Comparison of ENCODE assay signal across 10 cellular contexts in the genomic region with DNA sequence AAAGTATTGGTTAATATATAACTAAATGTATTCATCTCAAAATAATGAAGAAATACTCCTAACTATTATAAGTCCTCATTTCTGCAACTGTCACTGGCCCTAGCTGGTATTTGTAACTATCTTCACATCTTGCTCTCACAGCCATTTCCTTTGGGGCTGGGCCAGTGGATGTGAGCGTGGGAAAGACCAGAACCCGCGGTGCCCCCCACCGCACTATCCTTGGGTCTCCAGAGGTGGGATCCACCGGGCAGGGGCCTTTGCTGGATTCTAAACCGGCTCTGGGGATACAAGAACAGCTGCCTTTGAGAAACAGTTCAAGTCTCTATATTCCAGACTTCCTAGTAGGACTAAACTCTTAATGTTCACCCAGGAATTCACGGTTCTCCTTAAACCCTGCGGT. TPM values are rescaled to one million over a fixed set of nuclear protein-coding genes. Genes with fewer than 3 reads are reported as not detected.
DNase-seq lines count a peak whose midpoint lies in the region; ATAC-seq and TF ChIP-seq lines count a peak whose summit lies in the region.
"Not testable (repeated sequence)": the region's sequence is repeated elsewhere in the genome, so short reads cannot be mapped to it uniquely, and the experiment has no call there.
"Had no signal": no experiment of that assay in that cellular context is flagged by ENCODE, and none has a peak within 500 bp of the region (broad histone marks: within the 10 kb centered on the region; RNA-seq: fewer than 3 reads in every experiment).

No MANE protein-coding gene starts in this region.

- CTCF ChIA-PET in CD4-positive, alpha-beta T cell (lab: Charles Lee); activated CD4-positive, alpha-beta T cell treated with anti-CD3 and anti-CD28 coated beads for 36 hours (lab: Charles Lee); naive thymus-derived CD4-positive, alpha-beta T cell (lab: Charles Lee): not testable (repeated sequence)

- not testable (repeated sequence) for H3K36me3 ChIP-seq in naive thymus-derived CD4-positive, alpha-beta T cell (ENCODE audit: control insufficient read depth in 2 of 3, insufficient read depth in 3 of 3, low read length in 3 of 3)

- H3K4me3 Mint-ChIP-seq in CD4-positive, alpha-beta T cell: peak overlapping the region; percentile 62
- not testable (repeated sequence) for H3K4me3 Mint-ChIP-seq in activated CD4-positive, alpha-beta T cell treated with anti-CD3 and anti-CD28 coated beads for 36 hours; activated naive CD8-positive, alpha-beta T cell treated with anti-CD3 and anti-CD28 coated beads for 36 hours; stimulated activated effector memory CD8-positive, alpha-beta T cell treated with anti-CD3 and anti-CD28 coated beads, Interleukin-12 subunit alpha, Interleukin-12 subunit beta, amount 100 ng/mL, for 72 hours
- H3K4me3 Mint-ChIP-seq in naive thymus-derived CD4-positive, alpha-beta T cell: peak overlapping the region in 6 of 10 donors; percentile 18 to 87 (median 44)

- not testable (repeated sequence) for H3K9me3 ChIP-seq in CD4-positive, alpha-beta T cell (ENCODE audit: control insufficient read depth, low read length); naive thymus-derived CD4-positive, alpha-beta T cell (ENCODE audit: control insufficient read depth in 2 of 3, low read length in 3 of 3)

- H3K4me1 ChIP-seq in naive thymus-derived CD4-positive, alpha-beta T cell (ENCODE audit: control insufficient read depth in 2 of 2, insufficient read depth in 2 of 2, low read length in 2 of 2): not testable (repeated sequence)

- not testable (repeated sequence) for H3K4me3 ChIP-seq in naive thymus-derived CD4-positive, alpha-beta T cell (ENCODE audit: low read length)

- not testable (repeated sequence) for H3K9me3 Mint-ChIP-seq in CD4-positive, alpha-beta T cell; activated CD4-positive, alpha-beta T cell treated with anti-CD3 and anti-CD28 coated beads for 36 hours (ENCODE audit: low read depth); activated naive CD8-positive, alpha-beta T cell treated with anti-CD3 and anti-CD28 coated beads for 36 hours; naive thymus-derived CD4-positive, alpha-beta T cell; stimulated activated effector memory CD8-positive, alpha-beta T cell treated with anti-CD3 and anti-CD28 coated beads, Interleukin-12 subunit alpha, Interleukin-12 subunit beta, amount 100 ng/mL, for 72 hours

- not testable (repeated sequence) for H3K27ac ChIP-seq in CD4-positive, alpha-beta T cell (ENCODE audit: low read depth, low read length); naive thymus-derived CD4-positive, alpha-beta T cell (ENCODE audit: low read depth, low read length)

- ATAC-seq in CD4-positive, alpha-beta T cell (ENCODE audit: poor library complexity); activated CD4-positive, alpha-beta T cell treated with anti-CD3 and anti-CD28 coated beads for 36 hours; naive thymus-derived CD4-positive, alpha-beta T cell; stimulated activated effector memory CD8-positive, alpha-beta T cell treated with anti-CD3 and anti-CD28 coated beads, Interleukin-12 subunit alpha, Interleukin-12 subunit beta, amount 100 ng/mL, for 72 hours: not testable (repeated sequence)

- not testable (repeated sequence) for TF ChIP-seq CTCF in CD4-positive, alpha-beta T cell (IDR thresholded peaks at IDR 0.05); GM10266 (IDR thresholded peaks at IDR 0.05; ENCODE audit: control insufficient read depth, insufficient read depth, low read depth, missing control alignments)

- peaks cover 48% of the 10 kb centered on the region for H3K4me1 Mint-ChIP-seq in CD4-positive, alpha-beta T cell (ENCODE audit: low read depth)
- peaks cover 24% of the 10 kb centered on the region for H3K4me1 Mint-ChIP-seq in activated CD4-positive, alpha-beta T cell treated with anti-CD3 and anti-CD28 coated beads for 36 hours
- peaks cover 18% of the 10 kb centered on the region for H3K4me1 Mint-ChIP-seq in activated naive CD8-positive, alpha-beta T cell treated with anti-CD3 and anti-CD28 coated beads for 36 hours
- peaks cover 12 to 54% (median 48%) of the 10 kb centered on the region in 7 donors for H3K4me1 Mint-ChIP-seq in naive thymus-derived CD4-positive, alpha-beta T cell
- peaks cover 38% of the 10 kb centered on the region for H3K4me1 Mint-ChIP-seq in stimulated activated effector memory CD8-positive, alpha-beta T cell treated with anti-CD3 and anti-CD28 coated beads, Interleukin-12 subunit alpha, Interleukin-12 subunit beta, amount 100 ng/mL, for 72 hours

- not testable (repeated sequence) for H3K27me3 Mint-ChIP-seq in CD4-positive, alpha-beta T cell; activated CD4-positive, alpha-beta T cell treated with anti-CD3 and anti-CD28 coated beads for 36 hours; activated naive CD8-positive, alpha-beta T cell treated with anti-CD3 and anti-CD28 coated beads for 36 hours; naive thymus-derived CD4-positive, alpha-beta T cell

- H3K27me3 ChIP-seq in CD4-positive, alpha-beta T cell (ENCODE audit: control insufficient read depth, insufficient read depth, low read length); naive thymus-derived CD4-positive, alpha-beta T cell (ENCODE audit: control insufficient read depth in 2 of 2, insufficient read depth in 2 of 2, low read length in 2 of 2): not testable (repeated sequence)

- peak overlapping the region; percentile 74 for H3K27ac Mint-ChIP-seq in CD4-positive, alpha-beta T cell
- peak overlapping the region; percentile 31 for H3K27ac Mint-ChIP-seq in activated CD4-positive, alpha-beta T cell treated with anti-CD3 and anti-CD28 coated beads for 36 hours
- H3K27ac Mint-ChIP-seq in activated naive CD8-positive, alpha-beta T cell treated with anti-CD3 and anti-CD28 coated beads for 36 hours: peak overlapping the region; percentile 29
- peak overlapping the region; percentile 5 to 98 (median 75) for H3K27ac Mint-ChIP-seq in naive thymus-derived CD4-positive, alpha-beta T cell
- peak overlapping the region; percentile 23 for H3K27ac Mint-ChIP-seq in stimulated activated effector memory CD8-positive, alpha-beta T cell treated with anti-CD3 and anti-CD28 coated beads, Interleukin-12 subunit alpha, Interleukin-12 subunit beta, amount 100 ng/mL, for 72 hours

- not testable (repeated sequence) for DNase-seq in CD4-positive, alpha-beta T cell; activated CD4-positive, alpha-beta T cell treated with anti-CD3 and anti-CD28 coated beads for 36 hours; activated naive CD8-positive, alpha-beta T cell treated with anti-CD3 and anti-CD28 coated beads for 36 hours; naive thymus-derived CD4-positive, alpha-beta T cell; stimulated activated effector memory CD8-positive, alpha-beta T cell treated with anti-CD3 and anti-CD28 coated beads, Interleukin-12 subunit alpha, Interleukin-12 subunit beta, amount 100 ng/mL, for 72 hours (ENCODE audit: low spot score in 2 of 2)
- DNase-seq in GM10266 (ENCODE audit: extremely low spot score) (peak; percentile 0), iPS-NIHi11 (ENCODE audit: low spot score) (peak; percentile 0)

- intact Hi-C loops in CD4-positive, alpha-beta T cell (cut with DNase I, micrococcal nuclease); activated CD4-positive, alpha-beta T cell treated with anti-CD3 and anti-CD28 coated beads for 36 hours (cut with DNase I, micrococcal nuclease); naive thymus-derived CD4-positive, alpha-beta T cell (cut with micrococcal nuclease): not testable (repeated sequence)

- peaks cover 18% of the 10 kb centered on the region for H3K36me3 Mint-ChIP-seq in CD4-positive, alpha-beta T cell (ENCODE audit: low read depth)
- not testable (repeated sequence) for H3K36me3 Mint-ChIP-seq in activated CD4-positive, alpha-beta T cell treated with anti-CD3 and anti-CD28 coated beads for 36 hours (ENCODE audit: low read depth); activated naive CD8-positive, alpha-beta T cell treated with anti-CD3 and anti-CD28 coated beads for 36 hours
- peaks cover 0 to 19% (median 5%) of the 10 kb centered on the region in 5 donors for H3K36me3 Mint-ChIP-seq in naive thymus-derived CD4-positive, alpha-beta T cell
- H3K36me3 Mint-ChIP-seq in stimulated activated effector memory CD8-positive, alpha-beta T cell treated with anti-CD3 and anti-CD28 coated beads, Interleukin-12 subunit alpha, Interleukin-12 subunit beta, amount 100 ng/mL, for 72 hours: peaks cover 13% of the 10 kb centered on the region

- POLR2A ChIA-PET in CD4-positive, alpha-beta T cell (lab: Charles Lee); activated CD4-positive, alpha-beta T cell treated with anti-CD3 and anti-CD28 coated beads for 36 hours (lab: Charles Lee); naive thymus-derived CD4-positive, alpha-beta T cell (lab: Charles Lee): not testable (repeated sequence)

RNA-seq across cellular contexts. Expression of a gene that starts 54.8 kb away (rescaled TPM):
- total RNA-seq in CD4-positive, alpha-beta T cell: not detected
- total RNA-seq in activated CD4-positive, alpha-beta T cell treated with anti-CD3 and anti-CD28 coated beads for 36 hours: not detected
- not detected for total RNA-seq in activated naive CD8-positive, alpha-beta T cell treated with anti-CD3 and anti-CD28 coated beads for 36 hours
- 1 to 10 TPM in 2 of 5 experiments, not detected in 3; 2.0 to 2.4 TPM for total RNA-seq in naive thymus-derived CD4-positive, alpha-beta T cell
- not detected for polyA plus RNA-seq in naive thymus-derived CD4-positive, alpha-beta T cell
- total RNA-seq: GM23248, H9, MCF 10A had no signal
- polyA plus RNA-seq: GM23248 had no signal

Comparison
In these comparisons a context has a peak if more than half of its experiments do, and no peak if none do; other contexts are left out.
1. H3K27ac Mint-ChIP-seq: peak in every context shown above with its lines; median percentile 75 in naive thymus-derived CD4-positive, alpha-beta T cell; 74 in CD4-positive, alpha-beta T cell; 31 in activated CD4-positive, alpha-beta T cell treated with anti-CD3 and anti-CD28 coated beads for 36 hours; 29 in activated naive CD8-positive, alpha-beta T cell treated with anti-CD3 and anti-CD28 coated beads for 36 hours; 23 in stimulated activated effector memory CD8-positive, alpha-beta T cell treated with anti-CD3 and anti-CD28 coated beads, Interleukin-12 subunit alpha, Interleukin-12 subunit beta, amount 100 ng/mL, for 72 hours.